17 cellular contexts compared by ENCODE assay signal in the genomic region with DNA sequence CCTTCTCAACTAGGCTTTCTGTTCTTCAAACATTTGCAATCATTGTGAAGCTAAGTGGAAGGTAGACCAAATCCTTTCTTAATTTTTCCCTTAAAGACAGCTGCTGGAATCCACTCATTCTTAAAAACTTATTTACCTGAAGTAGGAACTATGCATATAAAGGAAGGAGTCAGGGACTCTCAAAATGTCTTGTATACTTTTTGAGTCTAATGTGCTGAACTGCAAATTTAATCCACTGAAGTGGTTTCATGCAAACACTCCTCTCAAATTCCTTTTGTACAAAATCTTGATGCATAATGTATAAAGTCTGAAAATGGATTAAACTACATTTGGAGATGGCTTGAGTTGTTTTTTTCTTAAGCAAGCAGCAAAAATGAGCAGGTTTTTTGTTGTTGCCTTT.
A peak's percentile ranks its signal among the peaks of the same experiment; 100 is the strongest.
DNase-seq lines count a peak whose midpoint lies in the region; ATAC-seq and TF ChIP-seq lines count a peak whose summit lies in the region.
"Had no signal": no experiment of that assay in that cellular context is flagged by ENCODE, and none has a peak within 500 bp of the region (broad histone marks: within the 10 kb centered on the region; RNA-seq: fewer than 3 reads in every experiment).

No MANE protein-coding gene starts in this region.

- CTCF ChIA-PET in OCI-LY7 (lab: Charles Lee; ENCODE audit: unreplicated experiment): no interaction called here

- H3K9me3 Mint-ChIP-seq in T-helper 2 cell treated with Interferon-gamma antibody and Interleukin-4, amounts not matched to agents 5 μg/mL and 100 μg/mL, for 36 hours: peaks cover 24% of the 10 kb centered on the region
- H3K9me3 Mint-ChIP-seq in stimulated activated effector memory CD8-positive, alpha-beta T cell treated with anti-CD3 and anti-CD28 coated beads, Interleukin-12 subunit alpha, Interleukin-12 subunit beta, amount 100 ng/mL, for 72 hours: no peaks in the 10 kb centered on the region
- H3K9me3 Mint-ChIP-seq: IgD-negative memory B cell had no signal

- 0 out of 2 replicates have a peak overlapping the region, but pooled peaks have one; percentile 8 for H2AFZ ChIP-seq in OCI-LY7 (ENCODE audit: low read length)
- H2AFZ ChIP-seq: PC-9 had no signal

- H3K36me3 Mint-ChIP-seq in T-helper 2 cell treated with Interferon-gamma antibody and Interleukin-4, amounts not matched to agents 5 μg/mL and 100 μg/mL, for 36 hours (ENCODE audit: low read depth): peaks cover 14% of the 10 kb centered on the region
- H3K36me3 Mint-ChIP-seq in stimulated activated effector memory CD8-positive, alpha-beta T cell treated with anti-CD3 and anti-CD28 coated beads, Interleukin-12 subunit alpha, Interleukin-12 subunit beta, amount 100 ng/mL, for 72 hours: no peaks in the 10 kb centered on the region

- H3K4me3 ChIP-seq in OCI-LY7 (ENCODE audit: low read depth, low read length, poor library complexity, severe bottlenecking) (no peak overlapping the region), left lung (no peak overlapping the region), left ventricle myocardium inferior (no peak overlapping the region)
- H3K4me3 ChIP-seq: BLaER1 treated with 17β-estradiol and CSF1 and Interleukin-3, amounts not matched to agents 10 nM and 100 nM; PC-9 had no signal

- H3K27ac Mint-ChIP-seq in T-helper 2 cell treated with Interferon-gamma antibody and Interleukin-4, amounts not matched to agents 5 μg/mL and 100 μg/mL, for 36 hours: peak overlapping the region; percentile 31
- H3K27ac Mint-ChIP-seq in stimulated activated effector memory CD8-positive, alpha-beta T cell treated with anti-CD3 and anti-CD28 coated beads, Interleukin-12 subunit alpha, Interleukin-12 subunit beta, amount 100 ng/mL, for 72 hours: peak overlapping the region; percentile 72
- H3K27ac Mint-ChIP-seq: IgD-negative memory B cell had no signal

- peaks cover 62% of the 10 kb centered on the region for H3K4me1 Mint-ChIP-seq in T-helper 2 cell treated with Interferon-gamma antibody and Interleukin-4, amounts not matched to agents 5 μg/mL and 100 μg/mL, for 36 hours (ENCODE audit: low read depth)
- peaks cover 43% of the 10 kb centered on the region for H3K4me1 Mint-ChIP-seq in stimulated activated effector memory CD8-positive, alpha-beta T cell treated with anti-CD3 and anti-CD28 coated beads, Interleukin-12 subunit alpha, Interleukin-12 subunit beta, amount 100 ng/mL, for 72 hours

- H3K36me3 ChIP-seq in OCI-LY7 (ENCODE audit: insufficient read depth, low read length) (no peaks in the 10 kb centered on the region), left lung (no peaks in the 10 kb centered on the region), left ventricle myocardium inferior (no peaks in the 10 kb centered on the region)
- H3K36me3 ChIP-seq: BLaER1 treated with 17β-estradiol and CSF1 and Interleukin-3, amounts not matched to agents 10 nM and 100 nM had no signal

- no peaks in the 10 kb centered on the region for H3K27me3 Mint-ChIP-seq in T-helper 2 cell treated with Interferon-gamma antibody and Interleukin-4, amounts not matched to agents 5 μg/mL and 100 μg/mL, for 36 hours (ENCODE audit: low read depth)

- H3K4me2 ChIP-seq in OCI-LY7 (ENCODE audit: low read length): no peak overlapping the region
- H3K4me2 ChIP-seq: BLaER1 treated with 17β-estradiol and CSF1 and Interleukin-3, amounts not matched to agents 10 nM and 100 nM; PC-9 had no signal

- intact Hi-C loops in OCI-LY7 (cut with micrococcal nuclease; ENCODE audit: unreplicated experiment): no loop called here
- intact Hi-C loops in left lung (cut with DNase I): no loop called here
- intact Hi-C loops in left ventricle myocardium inferior (cut with micrococcal nuclease): no loop called here
- intact Hi-C loops in Right ventricle myocardium inferior (cut with DNase I): no loop called here

- H3K27ac ChIP-seq in OCI-LY7 (ENCODE audit: low read depth, low read length, poor library complexity, severe bottlenecking): no peak overlapping the region
- H3K27ac ChIP-seq in left lung: peak overlapping the region; percentile 10 to 74
- no peak overlapping the region for H3K27ac ChIP-seq in left ventricle myocardium inferior (replicated peaks)
- H3K27ac ChIP-seq: BLaER1 treated with 17β-estradiol and CSF1 and Interleukin-3, amounts not matched to agents 10 nM and 100 nM; PC-9 had no signal

- no peaks in the 10 kb centered on the region for H3K9me3 ChIP-seq in OCI-LY7 (ENCODE audit: low read length)
- H3K9me3 ChIP-seq in left lung: no peaks in the 10 kb centered on the region
- H3K9me3 ChIP-seq in left ventricle myocardium inferior (replicated peaks): no peaks in the 10 kb centered on the region
- H3K9me3 ChIP-seq: BLaER1 treated with 17β-estradiol and CSF1 and Interleukin-3, amounts not matched to agents 10 nM and 100 nM had no signal

- peak; percentile 67 for ATAC-seq in left lung
- no peak for ATAC-seq in stimulated activated effector memory CD8-positive, alpha-beta T cell treated with anti-CD3 and anti-CD28 coated beads, Interleukin-12 subunit alpha, Interleukin-12 subunit beta, amount 100 ng/mL, for 72 hours
- no peak for ATAC-seq in Right ventricle myocardium inferior

- no peaks in the 10 kb centered on the region for H4K20me1 ChIP-seq in OCI-LY7 (ENCODE audit: insufficient read depth, low read length)
- H4K20me1 ChIP-seq: BLaER1 treated with 17β-estradiol and CSF1 and Interleukin-3, amounts not matched to agents 10 nM and 100 nM had no signal

- DNase-seq in T-helper 2 cell treated with Interferon-gamma antibody and Interleukin-4, amounts not matched to agents 5 μg/mL and 100 μg/mL, for 36 hours (ENCODE audit: low spot score): no peak
- DNase-seq in T-helper 2 cell (no peak), OCI-LY7 (ENCODE audit: low spot score) (no peak), left lung (no peak), left ventricle myocardium inferior (no peak), NCI-H2171 treated with DMSO at 0.1 percent for 48 hours (lab: John Stamatoyannopoulos, UW) (no peak), Right ventricle myocardium inferior (ENCODE audit: missing footprints) (no peak)
- DNase-seq in stimulated activated effector memory CD8-positive, alpha-beta T cell treated with anti-CD3 and anti-CD28 coated beads, Interleukin-12 subunit alpha, Interleukin-12 subunit beta, amount 100 ng/mL, for 72 hours (ENCODE audit: low spot score in 2 of 2): no peak
- DNase-seq: 8988T, GOT3, MV-4-11, NCI-H1417, NCI-H187 treated with DMSO at 0.1 percent for 48 hours, NCI-H774, PC-9 had no signal

- H3K4me3 Mint-ChIP-seq in T-helper 2 cell treated with Interferon-gamma antibody and Interleukin-4, amounts not matched to agents 5 μg/mL and 100 μg/mL, for 36 hours: no peak overlapping the region
- peak overlapping the region; percentile 6 for H3K4me3 Mint-ChIP-seq in stimulated activated effector memory CD8-positive, alpha-beta T cell treated with anti-CD3 and anti-CD28 coated beads, Interleukin-12 subunit alpha, Interleukin-12 subunit beta, amount 100 ng/mL, for 72 hours
- H3K4me3 Mint-ChIP-seq: IgD-negative memory B cell had no signal

- POLR2A ChIA-PET in OCI-LY7 (lab: Charles Lee): interaction anchor here (0.6 to 1.0 kb wide), 4 partner anchors 16 to 602 kb away, joined by 3 read pairs; no protein-coding TSS in a partner anchor

- H3K79me2 ChIP-seq in OCI-LY7 (ENCODE audit: insufficient read depth, low read depth, low read length): no peaks in the 10 kb centered on the region

- H3K27me3 ChIP-seq in left lung (no peaks in the 10 kb centered on the region), left ventricle myocardium inferior (ENCODE audit: low read depth) (no peaks in the 10 kb centered on the region)
- H3K27me3 ChIP-seq: BLaER1 treated with 17β-estradiol and CSF1 and Interleukin-3, amounts not matched to agents 10 nM and 100 nM had no signal

- no TSS peak for BruUV-seq in OCI-LY7 (replicated peaks; lab: Mats Ljungman, UMichigan)

- TF ChIP-seq CTCF in OCI-LY7 (conservative IDR thresholded peaks at IDR 0.05; ENCODE audit: low read length) (no peak), left lung (IDR thresholded peaks at IDR 0.05) (no peak), left ventricle myocardium inferior (IDR thresholded peaks at IDR 0.05; ENCODE audit: borderline replicate concordance) (no peak)

- H3K4me1 ChIP-seq in OCI-LY7 (ENCODE audit: insufficient read depth, low read length, poor library complexity, severe bottlenecking) (no peaks in the 10 kb centered on the region), left lung (no peaks in the 10 kb centered on the region), left ventricle myocardium inferior (no peaks in the 10 kb centered on the region)
- H3K4me1 ChIP-seq: BLaER1 treated with 17β-estradiol and CSF1 and Interleukin-3, amounts not matched to agents 10 nM and 100 nM had no signal

- H3K9me2 ChIP-seq in OCI-LY7 (ENCODE audit: insufficient read depth, low read length): no peaks in the 10 kb centered on the region

Comparison
In these comparisons a context has a peak if more than half of its experiments do, and no peak if none do; other contexts are left out.
1. H3K27ac ChIP-seq: peak in left lung (2 of 2); none in OCI-LY7 (single experiment) and left ventricle myocardium inferior (single experiment).